11 cellular contexts compared by ENCODE assay signal in genomic region chr14:80940146-80940545, GRCh38. TPM values are rescaled to one million over a fixed set of nuclear protein-coding genes. Genes with fewer than 3 reads are reported as not detected.
DNase-seq lines count a peak whose midpoint lies in the region; ATAC-seq and TF ChIP-seq lines count a peak whose summit lies in the region.
"Had no signal": no experiment of that assay in that cellular context is flagged by ENCODE, and none has a peak within 500 bp of the region (broad histone marks: within the 10 kb centered on the region; RNA-seq: fewer than 3 reads in every experiment).

No MANE protein-coding gene starts in this region.

- peaks cover 27% of the 10 kb centered on the region for H3K4me1 ChIP-seq in DOHH2 (ENCODE audit: control insufficient read depth, low read length)

- peaks cover 45% of the 10 kb centered on the region for H3K79me2 ChIP-seq in DOHH2 (ENCODE audit: control insufficient read depth, low read length)

- DNase-seq in NOMO-1 treated with DMSO at 0.1 percent for 48 hours (lab: John Stamatoyannopoulos, UW; ENCODE audit: unreplicated experiment) (peak; percentile 75), head of caudate nucleus (no peak), COLO829 (ENCODE audit: low spot score) (no peak)
- DNase-seq in stimulated activated CD4-positive, alpha-beta T cell treated with anti-CD3 and anti-CD28 coated beads, Interleukin-2, amount 100 ng/mL, for 48 hours, result no peak
- DNase-seq: GF-D8, NCI-H510A treated with DMSO at 0.1 percent for 48 hours had no signal

- peaks cover 7% of the 10 kb centered on the region for H3K27me3 Mint-ChIP-seq in brain

- no peaks in the 10 kb centered on the region for H3K9me2 ChIP-seq in DOHH2 (replicated peaks; ENCODE audit: control insufficient read depth, low read length)

- no peaks in the 10 kb centered on the region; the same call in 1 of the 2 replicates for H4K20me1 ChIP-seq in DOHH2 (ENCODE audit: control insufficient read depth, insufficient read depth, low read depth, low read length)

- H3K4me2 ChIP-seq in DOHH2 (ENCODE audit: low read length), result peak overlapping the region; percentile 81

- H3K27me3 ChIP-seq in DOHH2 (ENCODE audit: control insufficient read depth, low read length), result no peaks in the 10 kb centered on the region
- H3K27me3 ChIP-seq: cardiac muscle cell had no signal

- ATAC-seq in GM19452 (IDR thresholded peaks at IDR 0.05; ENCODE audit: unreplicated experiment) (peak; percentile 42), HG02840 (IDR thresholded peaks at IDR 0.05; ENCODE audit: low FRiP score, unreplicated experiment) (no peak)

- peaks cover 19% of the 10 kb centered on the region for H3K36me3 ChIP-seq in DOHH2 (ENCODE audit: control insufficient read depth, low read length)
- H3K36me3 ChIP-seq: cardiac muscle cell had no signal

- no peaks in the 10 kb centered on the region for H3K9me3 ChIP-seq in DOHH2 (ENCODE audit: control insufficient read depth, insufficient read depth, low read length)

- TF ChIP-seq CTCF in DOHH2 (IDR thresholded peaks at IDR 0.05; ENCODE audit: low read depth, low read length, poor library complexity, severe bottlenecking) (no peak), brain (conservative IDR thresholded peaks at IDR 0.05) (no peak)

- no peaks in the 10 kb centered on the region for H3K36me3 Mint-ChIP-seq in brain

- peak overlapping the region; percentile 56 to 96 (median 61) for H3K4me3 Mint-ChIP-seq in brain

- no peak overlapping the region for H3K27ac ChIP-seq in DOHH2 (ENCODE audit: low read depth, low read length)
- H3K27ac ChIP-seq: cardiac muscle cell had no signal

- H3K4me1 Mint-ChIP-seq in brain, result peaks cover 39% of the 10 kb centered on the region

- intact Hi-C loops in head of caudate nucleus (cut with DNase I), result no loop called here

- H3F3A ChIP-seq in DOHH2 (ENCODE audit: control insufficient read depth, insufficient read depth), result 0 out of 2 replicates have a peak, but pooled peaks cover 2% of the 10 kb centered on the region

- no peaks in the 10 kb centered on the region for H3K9me3 Mint-ChIP-seq in brain

- no peak overlapping the region for H3K27ac Mint-ChIP-seq in brain

- H3K4me3 ChIP-seq in DOHH2 (ENCODE audit: low read length), result peak overlapping the region; percentile 47

RNA-seq across cellular contexts. Expression of gene CEP128, which starts 1.4 kb away (rescaled TPM):
- polyA plus RNA-seq in brain (ENCODE audit: insufficient read depth, low read depth, low replicate concordance), result 2.3 TPM

RNA-seq across cellular contexts. Expression of gene TSHR, which starts 15.3 kb away (rescaled TPM):
- 0.31 TPM for polyA plus RNA-seq in brain (ENCODE audit: insufficient read depth, low read depth, low replicate concordance)
